Comparison of ENCODE assay signal across 21 cellular contexts in genomic region chr12:120719072-120719471, GRCh38. TPM values are rescaled to one million over a fixed set of nuclear protein-coding genes. Genes with fewer than 3 reads are reported as not detected.
A peak's percentile ranks its signal among the peaks of the same experiment; 100 is the strongest.
DNase-seq lines count a peak whose midpoint lies in the region; ATAC-seq and TF ChIP-seq lines count a peak whose summit lies in the region.
"Had no signal": no experiment of that assay in that cellular context is flagged by ENCODE, and none has a peak within 500 bp of the region (broad histone marks: within the 10 kb centered on the region; RNA-seq: fewer than 3 reads in every experiment).

No MANE protein-coding gene starts in this region.

- no peak for TF ChIP-seq CTCF in lower lobe of right lung (IDR thresholded peaks at IDR 0.05)

- no peaks in the 10 kb centered on the region for H3K9me3 Mint-ChIP-seq in activated CD4-positive, alpha-beta T cell treated with anti-CD3 and anti-CD28 coated beads, Interleukin-2, amount 10 ng/mL, durations not matched to agents 7 days and 5 days
- H3K9me3 Mint-ChIP-seq in stimulated activated effector memory CD8-positive, alpha-beta T cell treated with anti-CD3 and anti-CD28 coated beads, Interleukin-12 subunit alpha, Interleukin-12 subunit beta, amount 100 ng/mL, for 72 hours: no peaks in the 10 kb centered on the region
- no peaks in the 10 kb centered on the region for H3K9me3 Mint-ChIP-seq in CD4-positive, alpha-beta memory T cell
- H3K9me3 Mint-ChIP-seq: central memory CD8-positive, alpha-beta T cell; endodermal cell; naive B cell had no signal

- no peaks in the 10 kb centered on the region for H3K27me3 ChIP-seq in CD4-positive, alpha-beta memory T cell (ENCODE audit: insufficient read depth, low read length)
- no peaks in the 10 kb centered on the region for H3K27me3 ChIP-seq in lower lobe of right lung (ENCODE audit: low read depth)
- H3K27me3 ChIP-seq: left lung, spleen, upper lobe of left lung had no signal

- H3K4me3 Mint-ChIP-seq in activated CD4-positive, alpha-beta T cell treated with anti-CD3 and anti-CD28 coated beads, Interleukin-2, amount 10 ng/mL, durations not matched to agents 7 days and 5 days: no peak overlapping the region
- H3K4me3 Mint-ChIP-seq in stimulated activated effector memory CD8-positive, alpha-beta T cell treated with anti-CD3 and anti-CD28 coated beads, Interleukin-12 subunit alpha, Interleukin-12 subunit beta, amount 100 ng/mL, for 72 hours: no peak overlapping the region
- peak overlapping the region in 1 of 8 donors; percentile 15 for H3K4me3 Mint-ChIP-seq in CD4-positive, alpha-beta memory T cell
- H3K4me3 Mint-ChIP-seq: activated CD4-positive, alpha-beta T cell treated with anti-CD3 and anti-CD28 coated beads for 36 hours; central memory CD8-positive, alpha-beta T cell; endodermal cell had no signal

- H3K4me3 ChIP-seq in CD4-positive, alpha-beta memory T cell (ENCODE audit: low read length in 2 of 2): no peak overlapping the region
- no peak overlapping the region for H3K4me3 ChIP-seq in lower lobe of right lung
- H3K4me3 ChIP-seq: left lung, spleen, upper lobe of left lung had no signal

- peaks cover 28% of the 10 kb centered on the region for H3K4me1 Mint-ChIP-seq in activated CD4-positive, alpha-beta T cell treated with anti-CD3 and anti-CD28 coated beads, Interleukin-2, amount 10 ng/mL, durations not matched to agents 7 days and 5 days
- peaks cover 13% of the 10 kb centered on the region for H3K4me1 Mint-ChIP-seq in stimulated activated effector memory CD8-positive, alpha-beta T cell treated with anti-CD3 and anti-CD28 coated beads, Interleukin-12 subunit alpha, Interleukin-12 subunit beta, amount 100 ng/mL, for 72 hours
- peaks cover under 1 to 6% (median 3%) of the 10 kb centered on the region in 4 donors for H3K4me1 Mint-ChIP-seq in CD4-positive, alpha-beta memory T cell

- CTCF ChIA-PET in activated CD4-positive, alpha-beta T cell treated with anti-CD3 and anti-CD28 coated beads, Interleukin-2, amount 10 ng/mL, durations not matched to agents 7 days and 5 days (lab: Charles Lee): interaction anchor here (1.4 kb wide), 1 partner anchor 70 kb away, joined by 3 read pairs; no protein-coding TSS in a partner anchor
- CTCF ChIA-PET in CD4-positive, alpha-beta memory T cell (lab: Charles Lee; ENCODE audit: partially characterized antibody): interaction anchor here (1.8 to 1.9 kb wide), 2 partner anchors 70 to 72 kb away, joined by 4 to 11 read pairs; no protein-coding TSS in a partner anchor

- POLR2A ChIA-PET in activated CD4-positive, alpha-beta T cell treated with anti-CD3 and anti-CD28 coated beads, Interleukin-2, amount 10 ng/mL, durations not matched to agents 7 days and 5 days (lab: Charles Lee): no interaction called here
- POLR2A ChIA-PET in CD4-positive, alpha-beta memory T cell (lab: Charles Lee; ENCODE audit: partially characterized antibody): no interaction called here

- no peak for ATAC-seq in stimulated activated effector memory CD8-positive, alpha-beta T cell treated with anti-CD3 and anti-CD28 coated beads, Interleukin-12 subunit alpha, Interleukin-12 subunit beta, amount 100 ng/mL, for 72 hours
- no peak for ATAC-seq in lower lobe of right lung
- ATAC-seq in GM21447 (IDR thresholded peaks at IDR 0.05; ENCODE audit: unreplicated experiment): no peak
- ATAC-seq: activated CD4-positive, alpha-beta T cell treated with anti-CD3 and anti-CD28 coated beads for 36 hours; left lung; PC-3 had no signal

- intact Hi-C loops in CD4-positive, alpha-beta memory T cell (cut with micrococcal nuclease): loop anchor here (10.0 kb wide), 3 partner anchors 256 to 396 kb away; partner anchors contain the start of genes COX6A1 and HNF1A
- intact Hi-C loops in lower lobe of right lung (cut with DNase I): loop anchor here (5.0 to 10.0 kb wide), 2 partner anchors 72 to 134 kb away; partner anchors contain the start of gene POP5

- DNase-seq in activated CD4-positive, alpha-beta T cell treated with anti-CD3 and anti-CD28 coated beads, Interleukin-2, amount 10 ng/mL, durations not matched to agents 7 days and 5 days: no peak
- no peak for DNase-seq in activated CD4-positive, alpha-beta T cell treated with anti-CD3 and anti-CD28 coated beads, Interleukin-2, amount 50 U/mL, for 48 hours
- DNase-seq in kidney glomerular epithelial cell (lab: John Stamatoyannopoulos, UW) (peak; percentile 35), lower lobe of right lung (no peak)
- no peak for DNase-seq in stimulated activated effector memory CD8-positive, alpha-beta T cell treated with anti-CD3 and anti-CD28 coated beads, Interleukin-12 subunit alpha, Interleukin-12 subunit beta, amount 100 ng/mL, for 72 hours (ENCODE audit: low spot score in 2 of 2)
- DNase-seq in CD4-positive, alpha-beta memory T cell: no peak
- DNase-seq: activated CD4-positive, alpha-beta T cell treated with anti-CD3 and anti-CD28 coated beads for 36 hours; activated T-cell treated with anti-CD3 and anti-CD28 coated beads, Interleukin-2, amount 50 U/mL, for 1 hour; DMS79 treated with DMSO at 0.1 percent for 48 hours; endodermal cell; left lung; naive B cell; NCI-H187 treated with DMSO at 0.1 percent for 48 hours; NCI-H69; PC-3; spleen; T1000; upper lobe of left lung had no signal

- H3K9me3 ChIP-seq in KOPT-K1 (ENCODE audit: insufficient read depth, low read length, poor library complexity, severe bottlenecking) (no peaks in the 10 kb centered on the region), lower lobe of right lung (no peaks in the 10 kb centered on the region)
- no peaks in the 10 kb centered on the region for H3K9me3 ChIP-seq in CD4-positive, alpha-beta memory T cell (ENCODE audit: control insufficient read depth in 1 of 2, low read length in 2 of 2)
- H3K9me3 ChIP-seq: left lung, spleen, upper lobe of left lung had no signal

- no peaks in the 10 kb centered on the region for H3K4me1 ChIP-seq in CD4-positive, alpha-beta memory T cell (ENCODE audit: insufficient read depth, low read length)
- H3K4me1 ChIP-seq in lower lobe of right lung: peaks cover 8% of the 10 kb centered on the region

- H3K27ac ChIP-seq in KOPT-K1 (ENCODE audit: low read depth, low read length, poor library complexity, severe bottlenecking): peak overlapping the region; percentile 37
- no peak overlapping the region for H3K27ac ChIP-seq in CD4-positive, alpha-beta memory T cell (ENCODE audit: low read depth, low read length)
- no peak overlapping the region for H3K27ac ChIP-seq in lower lobe of right lung
- H3K27ac ChIP-seq: left lung, upper lobe of left lung had no signal

- H3K36me3 ChIP-seq in KOPT-K1 (ENCODE audit: insufficient read depth, low read length): peaks cover 99% of the 10 kb centered on the region
- H3K36me3 ChIP-seq in CD4-positive, alpha-beta memory T cell (ENCODE audit: insufficient read depth, low read length): peaks cover 48% of the 10 kb centered on the region
- peaks cover 95% of the 10 kb centered on the region for H3K36me3 ChIP-seq in lower lobe of right lung

- H3K36me3 Mint-ChIP-seq in activated CD4-positive, alpha-beta T cell treated with anti-CD3 and anti-CD28 coated beads, Interleukin-2, amount 10 ng/mL, durations not matched to agents 7 days and 5 days (ENCODE audit: low read depth): peaks cover 55% of the 10 kb centered on the region
- peaks cover 96% of the 10 kb centered on the region for H3K36me3 Mint-ChIP-seq in stimulated activated effector memory CD8-positive, alpha-beta T cell treated with anti-CD3 and anti-CD28 coated beads, Interleukin-12 subunit alpha, Interleukin-12 subunit beta, amount 100 ng/mL, for 72 hours
- peaks cover 52 to 74% of the 10 kb centered on the region in 2 donors for H3K36me3 Mint-ChIP-seq in CD4-positive, alpha-beta memory T cell

- peak overlapping the region; percentile 76 for H3K27ac Mint-ChIP-seq in activated CD4-positive, alpha-beta T cell treated with anti-CD3 and anti-CD28 coated beads, Interleukin-2, amount 10 ng/mL, durations not matched to agents 7 days and 5 days
- H3K27ac Mint-ChIP-seq in stimulated activated effector memory CD8-positive, alpha-beta T cell treated with anti-CD3 and anti-CD28 coated beads, Interleukin-12 subunit alpha, Interleukin-12 subunit beta, amount 100 ng/mL, for 72 hours: peak overlapping the region; percentile 34
- peak overlapping the region in 1 of 7 donors; percentile 64 for H3K27ac Mint-ChIP-seq in CD4-positive, alpha-beta memory T cell
- H3K27ac Mint-ChIP-seq: naive B cell had no signal

- H3K27me3 Mint-ChIP-seq in activated CD4-positive, alpha-beta T cell treated with anti-CD3 and anti-CD28 coated beads, Interleukin-2, amount 10 ng/mL, durations not matched to agents 7 days and 5 days: no peaks in the 10 kb centered on the region
- H3K27me3 Mint-ChIP-seq in CD4-positive, alpha-beta memory T cell: no peaks in the 10 kb centered on the region
- H3K27me3 Mint-ChIP-seq: activated CD4-positive, alpha-beta T cell treated with anti-CD3 and anti-CD28 coated beads for 36 hours; central memory CD8-positive, alpha-beta T cell; naive B cell had no signal

RNA-seq across cellular contexts. Expression of gene ACADS, which starts 6.6 kb away (rescaled TPM):
- 10 to 100 TPM; 15.5 to 20.1 TPM for total RNA-seq in activated CD4-positive, alpha-beta T cell treated with anti-CD3 and anti-CD28 coated beads, Interleukin-2, amount 10 ng/mL, durations not matched to agents 7 days and 5 days
- total RNA-seq in CD4-positive, alpha-beta memory T cell: 10 to 100 TPM; 14.9 to 17.1 TPM
- polyA plus RNA-seq in CD4-positive, alpha-beta memory T cell: 10 to 100 TPM; 19.2 to 29.9 TPM
- 24.4 TPM for total RNA-seq in lower lobe of right lung

RNA-seq across cellular contexts. Expression of gene UNC119B, which starts 8.8 kb away (rescaled TPM):
- 10 to 100 TPM; 18.3 to 21.7 TPM for total RNA-seq in activated CD4-positive, alpha-beta T cell treated with anti-CD3 and anti-CD28 coated beads, Interleukin-2, amount 10 ng/mL, durations not matched to agents 7 days and 5 days
- 10 to 100 TPM; 28.7 to 29.1 TPM for total RNA-seq in CD4-positive, alpha-beta memory T cell
- polyA plus RNA-seq in CD4-positive, alpha-beta memory T cell: 1 to 10 TPM; 6.9 to 8.4 TPM
- 27.1 TPM for total RNA-seq in lower lobe of right lung

RNA-seq across cellular contexts. Expression of gene MLEC, which starts 32.1 kb away (rescaled TPM):
- 10 to 100 TPM; 80.5 to 94.4 TPM for total RNA-seq in activated CD4-positive, alpha-beta T cell treated with anti-CD3 and anti-CD28 coated beads, Interleukin-2, amount 10 ng/mL, durations not matched to agents 7 days and 5 days
- 10 to 100 TPM; 75.1 to 88.9 TPM for total RNA-seq in CD4-positive, alpha-beta memory T cell
- 10 to 100 TPM; 38.9 to 61.4 TPM for polyA plus RNA-seq in CD4-positive, alpha-beta memory T cell
- 98.1 TPM for total RNA-seq in lower lobe of right lung
